In genomic region chr2:76197428-76197827, GRCh38 we compare ENCODE assay signal across 1 cellular context.
TF ChIP-seq lines count a peak whose summit lies in the region.

No MANE protein-coding gene starts in this region.

TF ChIP-seq in H1, 55 proteins besides CTCF, POLR2A, EP300 and RAD21 (continued from another document):
- TF ChIP-seq GABPA (IDR thresholded peaks at IDR 0.05; ENCODE audit: borderline replicate concordance, insufficient read depth, low read length), result no peak
- TF ChIP-seq ATF2 (IDR thresholded peaks at IDR 0.05; ENCODE audit: low read length), result no peak
- TF ChIP-seq RXRA (IDR thresholded peaks at IDR 0.05; ENCODE audit: insufficient read depth, low read depth, low read length), result no peak
- no peak for TF ChIP-seq HDAC2 (IDR thresholded peaks at IDR 0.05; ENCODE audit: borderline replicate concordance in 1 of 2, low read depth in 2 of 2, low read length in 2 of 2)
- TF ChIP-seq CEBPB (IDR thresholded peaks at IDR 0.05; ENCODE audit: low read depth, low read length), result no peak
- TF ChIP-seq SRF (IDR thresholded peaks at IDR 0.05; ENCODE audit: low read depth, low read length), result no peak
- TF ChIP-seq ZNF274 (IDR thresholded peaks at IDR 0.05; ENCODE audit: borderline replicate concordance, extremely low read depth, low read length), result no peak
